In the genomic region with DNA sequence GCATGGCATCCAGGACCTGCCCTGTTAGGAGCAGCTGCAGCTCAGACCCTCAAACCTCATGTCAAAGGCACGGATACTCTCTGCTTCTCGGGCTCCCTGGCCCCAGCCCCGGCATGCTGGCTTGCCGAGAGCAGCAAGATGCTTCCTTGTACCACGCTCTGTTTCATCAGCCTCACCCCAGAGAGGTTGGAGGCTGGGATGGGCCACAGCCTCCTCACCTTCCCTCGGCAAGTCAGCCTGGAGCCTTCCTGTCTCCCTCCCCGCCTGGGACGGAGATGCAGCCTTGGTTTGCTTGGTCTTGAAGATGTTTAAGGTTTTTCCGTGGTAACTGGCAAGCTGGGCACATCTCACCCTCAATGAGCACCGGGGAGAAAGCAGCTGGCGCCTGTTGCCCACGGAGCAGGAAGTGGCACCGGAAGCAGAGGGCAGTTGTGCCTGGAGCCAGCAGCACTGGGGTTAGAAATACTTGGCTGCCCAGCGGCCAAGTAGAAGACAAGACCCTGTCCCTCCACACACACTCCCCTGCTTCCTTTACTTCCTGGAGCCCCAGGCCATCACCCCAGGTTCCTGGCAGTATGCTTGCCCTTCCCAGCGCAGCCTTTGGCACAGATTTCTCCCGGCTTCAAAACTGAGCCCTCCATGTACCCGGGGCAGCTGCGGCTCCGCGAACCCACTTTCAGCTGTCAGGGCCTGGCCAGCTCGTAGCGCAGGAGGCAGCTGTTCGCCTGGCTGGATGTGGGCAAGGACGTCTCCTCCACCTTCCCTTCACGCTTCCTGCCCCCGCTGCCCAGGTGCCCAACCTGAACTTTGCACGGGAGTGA, we compare ENCODE assay signal across 10 cellular contexts. TPM values are rescaled to one million over a fixed set of nuclear protein-coding genes. Genes with fewer than 3 reads are reported as not detected.
DNase-seq lines count a peak whose midpoint lies in the region; ATAC-seq and TF ChIP-seq lines count a peak whose summit lies in the region.
"Had no signal": no experiment of that assay in that cellular context is flagged by ENCODE, and none has a peak within 500 bp of the region (broad histone marks: within the 10 kb centered on the region; RNA-seq: fewer than 3 reads in every experiment).

No MANE protein-coding gene starts in this region.

- H3K4me1 Mint-ChIP-seq in activated CD4-positive, alpha-beta memory T cell treated with anti-CD3 and anti-CD28 coated beads for 36 hours (ENCODE audit: low read depth), result peaks cover 51% of the 10 kb centered on the region
- H3K4me1 Mint-ChIP-seq in glutamatergic neuron (ENCODE audit: low read depth, unreplicated experiment), result no peaks in the 10 kb centered on the region

- no peak overlapping the region for H3K4me3 ChIP-seq in MG63
- H3K4me3 ChIP-seq: body of pancreas, SK-N-MC had no signal

- no peaks in the 10 kb centered on the region for H3K27me3 Mint-ChIP-seq in activated CD4-positive, alpha-beta memory T cell treated with anti-CD3 and anti-CD28 coated beads for 36 hours
- H3K27me3 Mint-ChIP-seq in glutamatergic neuron (ENCODE audit: unreplicated experiment), result peaks cover 5% of the 10 kb centered on the region

- H3K27me3 ChIP-seq in MG63, result no peaks in the 10 kb centered on the region
- H3K27me3 ChIP-seq: body of pancreas had no signal

- no peaks in the 10 kb centered on the region for H3K36me3 ChIP-seq in MG63

- CTCF ChIA-PET in activated CD4-positive, alpha-beta memory T cell treated with anti-CD3 and anti-CD28 coated beads for 36 hours (lab: Charles Lee), result interaction anchor here (1.0 to 1.8 kb wide), 4 partner anchors 26 to 268 kb away, joined by 3 to 5 read pairs (median 4); no protein-coding TSS in a partner anchor

- peak overlapping the region; percentile 59 for H3K4me3 Mint-ChIP-seq in activated CD4-positive, alpha-beta memory T cell treated with anti-CD3 and anti-CD28 coated beads for 36 hours
- H3K4me3 Mint-ChIP-seq in glutamatergic neuron (ENCODE audit: unreplicated experiment), result no peak overlapping the region

- no peak for TF ChIP-seq CTCF in glutamatergic neuron (IDR thresholded peaks at IDR 0.05; ENCODE audit: partially characterized antibody, unreplicated experiment)

- POLR2A ChIA-PET in activated CD4-positive, alpha-beta memory T cell treated with anti-CD3 and anti-CD28 coated beads for 36 hours (lab: Charles Lee), result interaction anchor here (1.7 to 2.5 kb wide), 3 partner anchors 18 to 33 kb away, joined by 4 to 12 read pairs (median 4); a partner anchor contains a TSS

- DNase-seq in MG63 (peak; percentile 26), glutamatergic neuron (no peak), AG08396 (ENCODE audit: low spot score) (no peak), NCI-H146 (lab: John Stamatoyannopoulos, UW) (no peak), retina (no peak)
- peak; percentile 72 for DNase-seq in activated CD4-positive, alpha-beta memory T cell treated with anti-CD3 and anti-CD28 coated beads for 36 hours
- DNase-seq in stimulated activated CD4-positive, alpha-beta T cell treated with anti-CD3 and anti-CD28 coated beads, TNF-alpha, amount 100 ng/mL, for 24 hours (ENCODE audit: low read depth in 3 of 3), result peak in 2 of 3 experiments; percentile 6 to 28
- DNase-seq: body of pancreas had no signal

- H3K9me3 Mint-ChIP-seq in activated CD4-positive, alpha-beta memory T cell treated with anti-CD3 and anti-CD28 coated beads for 36 hours, result no peaks in the 10 kb centered on the region
- H3K9me3 Mint-ChIP-seq in glutamatergic neuron (ENCODE audit: unreplicated experiment), result no peaks in the 10 kb centered on the region

- no peaks in the 10 kb centered on the region for H3K36me3 Mint-ChIP-seq in activated CD4-positive, alpha-beta memory T cell treated with anti-CD3 and anti-CD28 coated beads for 36 hours
- H3K36me3 Mint-ChIP-seq in glutamatergic neuron (ENCODE audit: unreplicated experiment), result peaks cover 5% of the 10 kb centered on the region

- peak overlapping the region; percentile 82 for H3K27ac Mint-ChIP-seq in activated CD4-positive, alpha-beta memory T cell treated with anti-CD3 and anti-CD28 coated beads for 36 hours
- peak overlapping the region; percentile 34 for H3K27ac Mint-ChIP-seq in glutamatergic neuron (ENCODE audit: unreplicated experiment)

- H3K9me3 ChIP-seq in MG63, result no peaks in the 10 kb centered on the region
- H3K9me3 ChIP-seq: body of pancreas had no signal

- intact Hi-C loops in activated CD4-positive, alpha-beta memory T cell treated with anti-CD3 and anti-CD28 coated beads for 36 hours (cut with micrococcal nuclease), result loop anchor here (2.0 kb wide), 1 partner anchor 33 kb away; no protein-coding TSS in a partner anchor

- ATAC-seq in GM18873 (IDR thresholded peaks at IDR 0.05; ENCODE audit: low FRiP score, unreplicated experiment), result no peak
- ATAC-seq: body of pancreas had no signal

RNA-seq across cellular contexts. Expression of a gene that starts 17.4 kb away (rescaled TPM):
- total RNA-seq in MG63 (2014; rRNA removed; shearing (Covaris generic); ENCODE audit: low replicate concordance), result not detected in 2 replicates
- 10 to 100 TPM; 38.9 to 40.2 TPM for total RNA-seq in activated CD4-positive, alpha-beta memory T cell treated with anti-CD3 and anti-CD28 coated beads for 36 hours
- total RNA-seq in glutamatergic neuron (ENCODE audit: unreplicated experiment), result 0.20 TPM

Comparison
In these comparisons a context has a peak if more than half of its experiments do, and no peak if none do; other contexts are left out.
1. DNase-seq: peak in MG63 (single experiment), activated CD4-positive, alpha-beta memory T cell treated with anti-CD3 and anti-CD28 coated beads for 36 hours (single experiment) and stimulated activated CD4-positive, alpha-beta T cell treated with anti-CD3 and anti-CD28 coated beads, TNF-alpha, amount 100 ng/mL, for 24 hours (2 of 3); none in glutamatergic neuron (single experiment), AG08396 (single experiment), NCI-H146 (single experiment) and retina (single experiment).
2. RNA of a gene that starts 17.4 kb away (total RNA-seq): 38.9 to 40.2 TPM in activated CD4-positive, alpha-beta memory T cell treated with anti-CD3 and anti-CD28 coated beads for 36 hours; 0.20 TPM in glutamatergic neuron (single experiment) and not detected in MG63; every median in the first group is over 10 times any median in the second.